In genomic region chr12:44162961-44163360, GRCh38 we compare ENCODE assay signal across 28 cellular contexts.
"Had no signal": no experiment of that assay in that cellular context is flagged by ENCODE, and none has a peak within 500 bp of the region (broad histone marks: within the 10 kb centered on the region; RNA-seq: fewer than 3 reads in every experiment).

No MANE protein-coding gene starts in this region.

- H3K27me3 Mint-ChIP-seq: stimulated activated memory B cell treated with anti-CD40 and anti-IgM and Interleukin-4, amounts not matched to agents 10 μg/mL and 1 μg/mL and 100 μg/mL, for 72 hours; stimulated activated naive B cell treated with anti-CD40 and anti-IgM and Interleukin-4, amounts not matched to agents 10 μg/mL and 1 μg/mL and 100 μg/mL, for 72 hours; stimulated activated naive CD8-positive, alpha-beta T cell treated with anti-CD3 and anti-CD28 coated beads, Interleukin-15, amount 100 ng/mL, for 72 hours; stimulated activated naive CD8-positive, alpha-beta T cell treated with anti-CD3 and anti-CD28 coated beads, Interleukin-15, Interleukin-2, amounts not matched to agents 100 ng/mL and 50 ng/mL, for 24 hours; type B pancreatic cell had no signal

- H3K36me3 Mint-ChIP-seq: stimulated activated effector memory CD8-positive, alpha-beta T cell treated with anti-CD3 and anti-CD28 coated beads, Interleukin-12 subunit alpha, Interleukin-12 subunit beta, amount 100 ng/mL, for 72 hours; stimulated activated memory B cell treated with anti-CD40 and anti-IgM and Interleukin-4, amounts not matched to agents 10 μg/mL and 1 μg/mL and 100 μg/mL, for 72 hours; stimulated activated naive B cell treated with anti-CD40 and anti-IgM and Interleukin-4, amounts not matched to agents 10 μg/mL and 1 μg/mL and 100 μg/mL, for 72 hours; type B pancreatic cell had no signal

- H3K4me3 ChIP-seq: stomach, suprapubic skin, testis, thoracic aorta, thyroid gland, tibial artery, tibial nerve, transverse colon, upper lobe of left lung, upper lobe of right lung, uterus, vagina had no signal

- H3K27ac Mint-ChIP-seq: stimulated activated effector memory CD8-positive, alpha-beta T cell treated with anti-CD3 and anti-CD28 coated beads, Interleukin-12 subunit alpha, Interleukin-12 subunit beta, amount 100 ng/mL, for 72 hours; stimulated activated memory B cell treated with anti-CD40 and anti-IgM and Interleukin-4, amounts not matched to agents 10 μg/mL and 1 μg/mL and 100 μg/mL, for 72 hours; stimulated activated naive B cell treated with anti-CD40 and anti-IgM and Interleukin-4, amounts not matched to agents 10 μg/mL and 1 μg/mL and 100 μg/mL, for 72 hours; stimulated activated naive CD8-positive, alpha-beta T cell treated with anti-CD3 and anti-CD28 coated beads, Interleukin-15, amount 100 ng/mL, for 72 hours; stimulated activated naive CD8-positive, alpha-beta T cell treated with anti-CD3 and anti-CD28 coated beads, Interleukin-15, Interleukin-2, amounts not matched to agents 100 ng/mL and 50 ng/mL, for 24 hours; type B pancreatic cell had no signal

- H3K4me1 Mint-ChIP-seq: stimulated activated effector memory CD8-positive, alpha-beta T cell treated with anti-CD3 and anti-CD28 coated beads, Interleukin-12 subunit alpha, Interleukin-12 subunit beta, amount 100 ng/mL, for 72 hours; stimulated activated memory B cell treated with anti-CD40 and anti-IgM and Interleukin-4, amounts not matched to agents 10 μg/mL and 1 μg/mL and 100 μg/mL, for 72 hours; stimulated activated naive B cell treated with anti-CD40 and anti-IgM and Interleukin-4, amounts not matched to agents 10 μg/mL and 1 μg/mL and 100 μg/mL, for 72 hours; stimulated activated naive CD8-positive, alpha-beta T cell treated with anti-CD3 and anti-CD28 coated beads, Interleukin-15, amount 100 ng/mL, for 72 hours had no signal

- H3K9me3 Mint-ChIP-seq: stimulated activated effector memory CD8-positive, alpha-beta T cell treated with anti-CD3 and anti-CD28 coated beads, Interleukin-12 subunit alpha, Interleukin-12 subunit beta, amount 100 ng/mL, for 72 hours; stimulated activated memory B cell treated with anti-CD40 and anti-IgM and Interleukin-4, amounts not matched to agents 10 μg/mL and 1 μg/mL and 100 μg/mL, for 72 hours; stimulated activated naive B cell treated with anti-CD40 and anti-IgM and Interleukin-4, amounts not matched to agents 10 μg/mL and 1 μg/mL and 100 μg/mL, for 72 hours; stimulated activated naive CD8-positive, alpha-beta T cell treated with anti-CD3 and anti-CD28 coated beads, Interleukin-15, amount 100 ng/mL, for 72 hours; stimulated activated naive CD8-positive, alpha-beta T cell treated with anti-CD3 and anti-CD28 coated beads, Interleukin-15, Interleukin-2, amounts not matched to agents 100 ng/mL and 50 ng/mL, for 24 hours; type B pancreatic cell had no signal

- ATAC-seq: stimulated activated effector memory CD8-positive, alpha-beta T cell treated with anti-CD3 and anti-CD28 coated beads, Interleukin-12 subunit alpha, Interleukin-12 subunit beta, amount 100 ng/mL, for 72 hours; stimulated activated memory B cell treated with anti-CD40 and anti-IgM and Interleukin-4, amounts not matched to agents 10 μg/mL and 1 μg/mL and 100 μg/mL, for 72 hours; stimulated activated naive B cell treated with anti-CD40 and anti-IgM and Interleukin-4, amounts not matched to agents 10 μg/mL and 1 μg/mL and 100 μg/mL, for 72 hours; stimulated activated naive CD8-positive, alpha-beta T cell treated with anti-CD3 and anti-CD28 coated beads, Interleukin-15, amount 100 ng/mL, for 72 hours; stimulated activated naive CD8-positive, alpha-beta T cell treated with anti-CD3 and anti-CD28 coated beads, Interleukin-15, Interleukin-2, amounts not matched to agents 100 U/mL and 50 U/mL, for 24 hours; upper lobe of right lung had no signal

- H3K36me3 ChIP-seq: stomach, suprapubic skin, thoracic aorta, thyroid gland, tibial artery, tibial nerve, transverse colon, upper lobe of left lung, upper lobe of right lung, uterus, vagina had no signal

- DNase-seq: stimulated activated CD4-positive, alpha-beta T cell treated with anti-CD3 and anti-CD28 coated beads, Interleukin-2, amount 100 ng/mL, for 48 hours; stimulated activated CD4-positive, alpha-beta T cell treated with anti-CD3 and anti-CD28 coated beads, Interleukin-4, amount 100 ng/mL, for 1 hour; stimulated activated CD4-positive, alpha-beta T cell treated with anti-CD3 and anti-CD28 coated beads, Interleukin-4, amount 100 ng/mL, for 24 hours; stimulated activated CD4-positive, alpha-beta T cell treated with anti-CD3 and anti-CD28 coated beads, Interleukin-4, amount 100 ng/mL, for 4 hours; stimulated activated CD8-positive, alpha-beta memory T cell treated with anti-CD3 and anti-CD28 coated beads, Interleukin-4, amount 100 ng/mL, for 48 hours; stimulated activated naive B cell treated with anti-CD40 and anti-IgM and Interleukin-4, amounts not matched to agents 10 μg/mL and 1 μg/mL and 100 μg/mL, for 72 hours; stimulated activated naive CD4-positive, alpha-beta T cell; stimulated activated naive CD4-positive, alpha-beta T cell treated with Interleukin-2 at 50 U/mL for 16 hours; stimulated activated naive CD8-positive, alpha-beta T cell treated with anti-CD3 and anti-CD28 coated beads, Interleukin-15, amount 100 ng/mL, for 72 hours; stimulated activated naive CD8-positive, alpha-beta T cell treated with anti-CD3 and anti-CD28 coated beads, Interleukin-15, Interleukin-2, amounts not matched to agents 100 U/mL and 50 U/mL, for 24 hours; stomach; substantia nigra; testis; thyroid gland; tibial artery; transverse colon; trophoblast cell; upper lobe of left lung; upper lobe of right lung; uterus had no signal

- H3K27ac ChIP-seq: stomach, suprapubic skin, testis, thoracic aorta, thyroid gland, tibial artery, tibial nerve, transverse colon, upper lobe of left lung, upper lobe of right lung, uterus, vagina had no signal

- H3K27me3 ChIP-seq: stomach, suprapubic skin, testis, thyroid gland, tibial artery, tibial nerve, transverse colon, upper lobe of left lung, upper lobe of right lung, uterus, vagina had no signal

- H3K4me1 ChIP-seq: stomach, suprapubic skin, testis, thyroid gland, tibial artery, tibial nerve, transverse colon, upper lobe of left lung, upper lobe of right lung, uterus, vagina had no signal

- H3K9me3 ChIP-seq: stomach, testis, thoracic aorta, thyroid gland, tibial artery, tibial nerve, transverse colon, upper lobe of left lung, upper lobe of right lung, uterus, vagina had no signal

- H3K4me3 Mint-ChIP-seq: stimulated activated effector memory CD8-positive, alpha-beta T cell treated with anti-CD3 and anti-CD28 coated beads, Interleukin-12 subunit alpha, Interleukin-12 subunit beta, amount 100 ng/mL, for 72 hours; stimulated activated memory B cell treated with anti-CD40 and anti-IgM and Interleukin-4, amounts not matched to agents 10 μg/mL and 1 μg/mL and 100 μg/mL, for 72 hours; stimulated activated naive B cell treated with anti-CD40 and anti-IgM and Interleukin-4, amounts not matched to agents 10 μg/mL and 1 μg/mL and 100 μg/mL, for 72 hours; stimulated activated naive CD8-positive, alpha-beta T cell treated with anti-CD3 and anti-CD28 coated beads, Interleukin-15, amount 100 ng/mL, for 72 hours; stimulated activated naive CD8-positive, alpha-beta T cell treated with anti-CD3 and anti-CD28 coated beads, Interleukin-15, Interleukin-2, amounts not matched to agents 100 ng/mL and 50 ng/mL, for 24 hours; type B pancreatic cell had no signal
